In the genomic region with DNA sequence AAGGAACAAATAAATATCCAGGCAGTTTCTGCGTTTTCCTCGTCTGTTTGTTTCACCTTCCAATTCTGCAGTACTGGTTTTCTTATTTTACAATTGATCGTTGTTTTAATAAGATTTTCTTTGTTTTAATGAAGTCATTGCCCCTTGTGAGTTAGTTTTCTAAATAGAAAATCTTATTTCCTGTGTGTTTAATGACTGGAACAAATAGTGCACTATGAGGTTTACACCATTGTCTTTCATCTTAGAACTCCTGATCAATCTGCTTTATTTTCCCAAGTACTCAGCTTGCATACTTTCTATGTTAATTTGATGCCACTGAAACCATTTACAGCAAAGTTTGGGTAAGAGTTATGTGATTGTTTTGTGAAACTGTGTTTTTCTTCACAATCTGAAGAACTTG, we compare ENCODE assay signal across 8 cellular contexts. TPM values are rescaled to one million over a fixed set of nuclear protein-coding genes. Genes with fewer than 3 reads are reported as not detected.
DNase-seq lines count a peak whose midpoint lies in the region; ATAC-seq and TF ChIP-seq lines count a peak whose summit lies in the region.

No MANE protein-coding gene starts in this region.

- no peak for TF ChIP-seq POLR2A in body of pancreas (IDR thresholded peaks at IDR 0.05)
- TF ChIP-seq POLR2A in testis (IDR thresholded peaks at IDR 0.05) = no peak

- intact Hi-C loops in activated CD4-positive, alpha-beta T cell treated with anti-CD3 and anti-CD28 coated beads, Interleukin-2, amount 10 ng/mL, durations not matched to agents 24 days and 14 days (cut with micrococcal nuclease) = loop anchor here (1.0 to 10.0 kb wide), 5 partner anchors 13 to 621 kb away; partner anchors contain the start of genes C10orf88 and FAM24B
- intact Hi-C loops in body of pancreas (cut with DNase I) = no loop called here
- intact Hi-C loops in testis (cut with DNase I; ENCODE audit: low total_unique reads) = no loop called here

- no peaks in the 10 kb centered on the region for H3K36me3 ChIP-seq in body of pancreas (replicated peaks in 1 of 2; ENCODE audit: insufficient read depth in 1 of 2, low read depth in 2 of 2)
- no peaks in the 10 kb centered on the region for H3K36me3 ChIP-seq in liver (ENCODE audit: control insufficient read depth in 4 of 4, insufficient read depth in 3 of 4, low read depth in 1 of 4, low read length in 3 of 4)
- H3K36me3 ChIP-seq in testis (ENCODE audit: low read depth, missing control alignments) = no peaks in the 10 kb centered on the region

- H3K27me3 ChIP-seq in body of pancreas (no peaks in the 10 kb centered on the region), liver (ENCODE audit: control insufficient read depth in 4 of 4, insufficient read depth in 4 of 4, low read length in 3 of 4) (no peaks in the 10 kb centered on the region), testis (no peaks in the 10 kb centered on the region)

- H3K36me3 Mint-ChIP-seq in activated CD4-positive, alpha-beta T cell treated with anti-CD3 and anti-CD28 coated beads, Interleukin-2, amount 10 ng/mL, durations not matched to agents 24 days and 14 days (ENCODE audit: low read depth) = no peaks in the 10 kb centered on the region

- TF ChIP-seq RAD21 in liver (IDR thresholded peaks at IDR 0.05) = no peak

- H3K4me1 Mint-ChIP-seq in activated CD4-positive, alpha-beta T cell treated with anti-CD3 and anti-CD28 coated beads, Interleukin-2, amount 10 ng/mL, durations not matched to agents 24 days and 14 days = peaks cover 19% of the 10 kb centered on the region

- H3K4me1 ChIP-seq in body of pancreas (peaks cover 40% of the 10 kb centered on the region), liver (ENCODE audit: control insufficient read depth in 4 of 4, insufficient read depth in 4 of 4, low read length in 3 of 4) (peaks cover 0 to 23% (median 11%) of the 10 kb centered on the region in 4 donors), testis (peaks cover 10% of the 10 kb centered on the region)

- peak overlapping the region; percentile 87 for H3K4me3 Mint-ChIP-seq in activated CD4-positive, alpha-beta T cell treated with anti-CD3 and anti-CD28 coated beads, Interleukin-2, amount 10 ng/mL, durations not matched to agents 24 days and 14 days

- H3K27ac ChIP-seq in body of pancreas (peak overlapping the region; percentile 95 to 99 (median 98)), liver (ENCODE audit: low read depth in 1 of 2, low read length in 2 of 2) (peak overlapping the region; percentile 93 to 98), testis (peak overlapping the region; percentile 82 to 96)

- WGBS in body of pancreas, 2 donors = 3% methylated on average over 3 of the region's 3 CpGs
- WGBS in liver = 3% methylated on average over 3 of the region's 3 CpGs
- WGBS in testis, 2 donors = 1 to 3% methylated on average over 3 of the region's 3 CpGs

- TF ChIP-seq CTCF in body of pancreas (IDR thresholded peaks at IDR 0.05) (no peak), liver (IDR thresholded peaks at IDR 0.05; ENCODE audit: low read depth, low read length, missing input control) (no peak), testis (IDR thresholded peaks at IDR 0.05) (no peak)

- peaks cover 67% of the 10 kb centered on the region for H3K27me3 Mint-ChIP-seq in activated CD4-positive, alpha-beta T cell treated with anti-CD3 and anti-CD28 coated beads, Interleukin-2, amount 10 ng/mL, durations not matched to agents 24 days and 14 days

- H3K9ac ChIP-seq in liver (ENCODE audit: low read depth in 1 of 2, low read length in 2 of 2) = peak overlapping the region; percentile 76 to 91

- DNase-seq in activated CD4-positive, alpha-beta T cell treated with anti-CD3 and anti-CD28 coated beads, Interleukin-2, amount 10 ng/mL, durations not matched to agents 24 days and 14 days = no peak
- DNase-seq in activated CD4-positive, alpha-beta T cell treated with anti-CD3 and anti-CD28 coated beads, Interleukin-2, amount 50 U/mL, for 48 hours = no peak
- DNase-seq in body of pancreas = no peak
- DNase-seq in testis = no peak
- DNase-seq in NCI-H748 (lab: John Stamatoyannopoulos, UW; ENCODE audit: unreplicated experiment) = no peak
- no peak for DNase-seq in germinal center (ENCODE audit: low spot score)

- H3K4me3 ChIP-seq in body of pancreas (peak overlapping the region in 1 of 2 donors; percentile 47), liver (ENCODE audit: low read depth in 1 of 3, low read length in 3 of 3) (peak overlapping the region; percentile 67 to 100 (median 71)), testis (peak overlapping the region; percentile 76 to 89)

- peak overlapping the region; percentile 92 for H3K27ac Mint-ChIP-seq in activated CD4-positive, alpha-beta T cell treated with anti-CD3 and anti-CD28 coated beads, Interleukin-2, amount 10 ng/mL, durations not matched to agents 24 days and 14 days

- H3K9me3 Mint-ChIP-seq in activated CD4-positive, alpha-beta T cell treated with anti-CD3 and anti-CD28 coated beads, Interleukin-2, amount 10 ng/mL, durations not matched to agents 24 days and 14 days = no peaks in the 10 kb centered on the region

- no peaks in the 10 kb centered on the region for H3K9me3 ChIP-seq in body of pancreas
- H3K9me3 ChIP-seq in liver (ENCODE audit: control insufficient read depth in 4 of 4, low read length in 3 of 4) = no peaks in the 10 kb centered on the region
- H3K9me3 ChIP-seq in testis = no peaks in the 10 kb centered on the region

- no peak for ATAC-seq in body of pancreas
- ATAC-seq in HG02884 (IDR thresholded peaks at IDR 0.05; ENCODE audit: unreplicated experiment) = no peak

TF ChIP-seq in liver, 16 proteins besides CTCF, POLR2A, EP300 and RAD21:
- TF ChIP-seq HNF4A (conservative IDR thresholded peaks at IDR 0.05) = no peak
- TF ChIP-seq ZBTB33 (IDR thresholded peaks at IDR 0.05) = no peak
- TF ChIP-seq GABPA (IDR thresholded peaks at IDR 0.05 in 1 of 2, conservative IDR thresholded peaks at IDR 0.05 in 1 of 2) = no peak
- no peak for TF ChIP-seq FOXA2 (IDR thresholded peaks at IDR 0.05)
- TF ChIP-seq RXRA (IDR thresholded peaks at IDR 0.05) = no peak
- TF ChIP-seq, protein P1, sequence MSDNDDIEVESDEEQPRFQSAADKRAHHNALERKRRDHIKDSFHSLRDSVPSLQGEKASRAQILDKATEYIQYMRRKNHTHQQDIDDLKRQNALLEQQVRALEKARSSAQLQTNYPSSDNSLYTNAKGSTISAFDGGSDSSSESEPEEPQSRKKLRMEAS (IDR thresholded peaks at IDR 0.05) = no peak
- TF ChIP-seq YY1 (IDR thresholded peaks at IDR 0.05) = no peak
- TF ChIP-seq HNF4G (IDR thresholded peaks at IDR 0.05) = no peak
TF ChIP-seq in liver: peak in this region for 0.

RNA-seq across cellular contexts. Expression of gene PLEKHA1, which starts 1.3 kb away (rescaled TPM):
- total RNA-seq in activated CD4-positive, alpha-beta T cell treated with anti-CD3 and anti-CD28 coated beads, Interleukin-2, amount 10 ng/mL, durations not matched to agents 24 days and 14 days = 3.5 and 4.1 TPM in 2 replicates
- total RNA-seq in body of pancreas (10 to 100 TPM; 14.2 to 26.5 TPM), liver (10 to 100 TPM; 15.9 to 24.3 TPM), testis (10 to 100 TPM; 27.6 to 35.7 TPM)
- polyA plus RNA-seq in liver (10 to 100 TPM; 21.5 to 29.2 TPM), testis (ENCODE audit: insufficient read depth, low read depth, low replicate concordance) (66.6 TPM)
